Comparison of ENCODE assay signal across 15 cellular contexts in genomic region chr7:155862516-155863257, GRCh38. TPM values are rescaled to one million over a fixed set of nuclear protein-coding genes. Genes with fewer than 3 reads are reported as not detected.
A peak's percentile ranks its signal among the peaks of the same experiment; 100 is the strongest.
DNase-seq lines count a peak whose midpoint lies in the region; FAIRE-seq and TF ChIP-seq lines count a peak whose summit lies in the region.
"Had no signal": no experiment of that assay in that cellular context is flagged by ENCODE, and none has a peak within 500 bp of the region (broad histone marks: within the 10 kb centered on the region; RNA-seq: fewer than 3 reads in every experiment).

No MANE protein-coding gene starts in this region.

- H3K9ac ChIP-seq in H9 (ENCODE audit: extremely low read depth, insufficient read length, low read length) = no peak overlapping the region

- no peak overlapping the region for H2AK5ac ChIP-seq in H9 (ENCODE audit: insufficient read length, low read length)

- H3K27ac ChIP-seq in A673 (ENCODE audit: low read depth, low read length, poor library complexity, severe bottlenecking) = no peak overlapping the region
- H3K27ac ChIP-seq in H9 (ENCODE audit: insufficient read length, low read depth, low read length) = no peak overlapping the region
- H3K27ac ChIP-seq in SJCRH30 = no peak overlapping the region
- H3K27ac ChIP-seq: ascending aorta, ovary had no signal

- no peak overlapping the region for H2BK20ac ChIP-seq in H9 (ENCODE audit: low read depth, low read length, poor library complexity, severe bottlenecking)

- H3K23me2 ChIP-seq in H9 (ENCODE audit: insufficient read length, low read depth, low read length, poor library complexity, severe bottlenecking) = no peaks in the 10 kb centered on the region

- no peak overlapping the region for H3K4ac ChIP-seq in H9 (ENCODE audit: low read depth, low read length)

- H3K18ac ChIP-seq in H9 (ENCODE audit: insufficient read length, low read depth, low read length) = no peak overlapping the region

- no peaks in the 10 kb centered on the region for H3K4me1 ChIP-seq in A673 (ENCODE audit: insufficient read depth, low read length, poor library complexity, severe bottlenecking)
- H3K4me1 ChIP-seq in H9 (ENCODE audit: insufficient read depth, low read length) = no peaks in the 10 kb centered on the region
- no peaks in the 10 kb centered on the region for H3K4me1 ChIP-seq in SJCRH30
- H3K4me1 ChIP-seq: ascending aorta had no signal

- CTCF ChIA-PET in A673 (lab: Charles Lee) = no interaction called here

- H4K8ac ChIP-seq in H9 (replicated peaks; ENCODE audit: insufficient read length, low read depth, low read length) = no peak overlapping the region

- no peaks in the 10 kb centered on the region for H4K20me1 ChIP-seq in H9 (ENCODE audit: control insufficient read depth, insufficient read depth, insufficient read length)

- H3K4me3 ChIP-seq in A673 (ENCODE audit: low read depth, low read length, poor library complexity, severe bottlenecking) (no peak overlapping the region), SJCRH30 (no peak overlapping the region)
- H3K4me3 ChIP-seq: ascending aorta, ovary had no signal

- H2BK15ac ChIP-seq in H9 (ENCODE audit: low read depth, low read length) = no peak overlapping the region

- no peak overlapping the region for H4K91ac ChIP-seq in H9 (ENCODE audit: insufficient read length, low read depth, low read length)

- H2BK120ac ChIP-seq in H9 (ENCODE audit: low read depth, low read length, poor library complexity, severe bottlenecking) = no peak overlapping the region

- DNase-seq in A673 (ENCODE audit: low spot score) (no peak), H9 (peak; percentile 12), mesothelial cell of epicardium (ENCODE audit: low spot score in 2 of 2, unreplicated experiment in 2 of 2) (peak in 1 of 2 experiments; percentile 9), NCI-H187 (lab: John Stamatoyannopoulos, UW) (no peak), SJCRH30 (no peak), COR-L47 (lab: John Stamatoyannopoulos, UW) (no peak), D721Med (ENCODE audit: insufficient read length, low spot score) (no peak)
- DNase-seq in activated CD8-positive, alpha-beta memory T cell treated with anti-CD3 and anti-CD28 coated beads, Interleukin-2, amount 50 U/mL, for 48 hours = peak; percentile 40
- DNase-seq: activated T-cell treated with anti-CD3 and anti-CD28 coated beads, Interleukin-2, amount 50 U/mL, for 72 hours; AML-193; MV-4-11; NCI-H345; ovary; SHP77 had no signal

- H3K23ac ChIP-seq in H9 (ENCODE audit: insufficient read length, low read depth, low read length) = no peak overlapping the region

- H2BK12ac ChIP-seq in H9 (ENCODE audit: insufficient read length, low read depth, low read length) = no peak overlapping the region

- no peak for FAIRE-seq in D721Med (lab: Jason Lieb, UNC)

- no peak overlapping the region for H3T11ph ChIP-seq in H9 (ENCODE audit: low read length)

- BruUV-seq in A673 (replicated peaks; lab: Mats Ljungman, UMichigan) = no TSS peak

- H3K14ac ChIP-seq in H9 (ENCODE audit: insufficient read depth, low read length) = no peak overlapping the region

- no peaks in the 10 kb centered on the region for H3K79me1 ChIP-seq in H9 (ENCODE audit: insufficient read depth, low read depth, low read length, poor library complexity, severe bottlenecking)

- H4K5ac ChIP-seq in H9 (ENCODE audit: insufficient read length, low read depth, low read length) = no peak overlapping the region

- TF ChIP-seq CTCF in A673 (conservative IDR thresholded peaks at IDR 0.05; ENCODE audit: low read depth, low read length) = peak; percentile 49
- TF ChIP-seq CTCF in H9 (conservative IDR thresholded peaks at IDR 0.05) = peak; percentile 65
- peak; percentile 42 for TF ChIP-seq CTCF in mesothelial cell of epicardium (IDR thresholded peaks at IDR 0.05; ENCODE audit: unreplicated experiment)
- TF ChIP-seq CTCF in D721Med (IDR thresholded peaks at IDR 0.05; ENCODE audit: insufficient read depth, missing control alignments) = no peak

- H2BK5ac ChIP-seq in H9 (ENCODE audit: insufficient read length, low read length) = no peak overlapping the region

- H3K36me3 Mint-ChIP-seq in H9 (ENCODE audit: insufficient read depth in 1 of 3, low read depth in 3 of 3) = no peaks in the 10 kb centered on the region
- no peaks in the 10 kb centered on the region for H3K36me3 Mint-ChIP-seq in mesothelial cell of epicardium

- H3K9me3 ChIP-seq in A673 (ENCODE audit: low read depth, low read length, poor library complexity, severe bottlenecking) (no peaks in the 10 kb centered on the region), H9 (ENCODE audit: control insufficient read depth, low read depth, low read length) (no peaks in the 10 kb centered on the region), SJCRH30 (replicated peaks) (no peaks in the 10 kb centered on the region)
- H3K9me3 ChIP-seq: ascending aorta, ovary had no signal

- POLR2A ChIA-PET in A673 (lab: Charles Lee; ENCODE audit: low non-redundant PET) = interaction anchor here (0.6 kb wide), 1 partner anchor 946 kb away, joined by 3 read pairs; no protein-coding TSS in a partner anchor

- H2AFZ ChIP-seq in H9 (ENCODE audit: low read length) = no peak overlapping the region

- peaks cover 34% of the 10 kb centered on the region for H3K27me3 ChIP-seq in A673 (replicated peaks; ENCODE audit: insufficient read depth, low read depth, low read length, poor library complexity)
- H3K27me3 ChIP-seq in H9 (ENCODE audit: insufficient read depth, low read length) = no peaks in the 10 kb centered on the region
- peaks cover 41% of the 10 kb centered on the region for H3K27me3 ChIP-seq in SJCRH30
- H3K27me3 ChIP-seq: ascending aorta, ovary had no signal

- no peak overlapping the region for H3K4me2 ChIP-seq in H9 (ENCODE audit: insufficient read depth, insufficient read length, low read length)

- H3K4me3 Mint-ChIP-seq in H9 = no peak overlapping the region
- H3K4me3 Mint-ChIP-seq in mesothelial cell of epicardium = no peak overlapping the region
- H3K4me3 Mint-ChIP-seq: activated T-cell treated with anti-CD3 and anti-CD28 coated beads, Interleukin-2, amount 50 U/mL, for 72 hours had no signal

- no CpG with 5 or more reads among the region's 17 CpGs for WGBS in H9 (ENCODE audit: extremely low coverage, insufficient read length, low lambda C conversion rate)

- H3K79me2 ChIP-seq in H9 (ENCODE audit: insufficient read depth, low read length) = no peaks in the 10 kb centered on the region

- H3K27ac Mint-ChIP-seq in H9 (no peak overlapping the region), mesothelial cell of epicardium (no peak overlapping the region)
- H3K27ac Mint-ChIP-seq: activated T-cell treated with anti-CD3 and anti-CD28 coated beads, Interleukin-2, amount 50 U/mL, for 72 hours had no signal

- no peaks in the 10 kb centered on the region for H3K9me3 Mint-ChIP-seq in H9
- no peaks in the 10 kb centered on the region for H3K9me3 Mint-ChIP-seq in mesothelial cell of epicardium
- H3K9me3 Mint-ChIP-seq: activated T-cell treated with anti-CD3 and anti-CD28 coated beads, Interleukin-2, amount 50 U/mL, for 72 hours had no signal

- peaks cover 12% of the 10 kb centered on the region for H3K27me3 Mint-ChIP-seq in H9 (ENCODE audit: low read depth)
- H3K27me3 Mint-ChIP-seq in mesothelial cell of epicardium (ENCODE audit: low read depth) = peaks cover 33% of the 10 kb centered on the region

- H3K56ac ChIP-seq in H9 (ENCODE audit: insufficient read length, low read depth, low read length) = no peak overlapping the region

- intact Hi-C loops in A673 (cut with micrococcal nuclease; ENCODE audit: unreplicated experiment) = no loop called here

- no peaks in the 10 kb centered on the region for H3K36me3 ChIP-seq in A673 (ENCODE audit: insufficient read depth, low read length, poor library complexity, severe bottlenecking)
- no peaks in the 10 kb centered on the region for H3K36me3 ChIP-seq in SJCRH30
- H3K36me3 ChIP-seq: ascending aorta, ovary had no signal

- H3K4me1 Mint-ChIP-seq in H9 = peaks cover 0 to 5% of the 10 kb centered on the region in 2 experiments; a peak in 2 of 4 replicates
- H3K4me1 Mint-ChIP-seq in mesothelial cell of epicardium = no peaks in the 10 kb centered on the region

RNA-seq across cellular contexts. Expression of gene SHH, which starts 50.4 kb away (rescaled TPM):
- total RNA-seq in A673 (2021) (not detected in 2 replicates), H9 (2021) (0.07 and 0.09 TPM in 2 replicates), mesothelial cell of epicardium (0.58 to 0.75 TPM (median 0.73 TPM) in 3 replicates)
- total RNA-seq in SJCRH30 (2014; rRNA removed; shearing (Covaris generic)) = not detected in 2 replicates

Comparison
In these comparisons a context has a peak if more than half of its experiments do, and no peak if none do; other contexts are left out.
1. DNase-seq: peak in H9 (single experiment) and activated CD8-positive, alpha-beta memory T cell treated with anti-CD3 and anti-CD28 coated beads, Interleukin-2, amount 50 U/mL, for 48 hours (single experiment); none in A673 (single experiment), NCI-H187 (0 of 2), SJCRH30 (0 of 2), COR-L47 (single experiment) and D721Med (single experiment).